ENCODE assay signal across 1 cellular context in the genomic region with DNA sequence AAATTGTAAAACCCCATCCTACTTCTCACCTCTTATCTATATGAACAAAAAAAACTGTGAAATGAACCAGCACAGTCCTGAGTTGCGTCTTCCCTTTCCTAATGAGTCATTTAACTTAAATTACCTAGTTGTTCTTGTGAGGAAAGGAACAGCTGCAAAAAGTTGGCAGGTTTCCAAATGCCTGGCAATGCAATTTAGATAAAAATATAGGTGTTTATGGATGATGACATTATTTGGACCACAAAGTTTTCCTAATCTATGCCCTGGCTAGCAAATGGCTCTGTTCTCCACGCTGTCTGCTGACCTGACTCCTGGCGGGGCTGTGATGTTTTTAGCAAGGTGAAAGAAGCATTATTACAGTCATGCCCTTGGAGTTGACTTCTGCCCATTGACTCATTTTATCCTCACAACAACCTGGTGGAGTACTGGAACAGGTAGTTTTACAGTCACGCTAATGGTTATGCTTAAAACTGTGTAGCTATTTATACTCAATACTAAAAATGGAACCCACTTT.
TF ChIP-seq lines count a peak whose summit lies in the region.

No MANE protein-coding gene starts in this region.

TF ChIP-seq in GM23338, 12 proteins besides CTCF, POLR2A, EP300 and RAD21:
- TF ChIP-seq, protein P1, sequence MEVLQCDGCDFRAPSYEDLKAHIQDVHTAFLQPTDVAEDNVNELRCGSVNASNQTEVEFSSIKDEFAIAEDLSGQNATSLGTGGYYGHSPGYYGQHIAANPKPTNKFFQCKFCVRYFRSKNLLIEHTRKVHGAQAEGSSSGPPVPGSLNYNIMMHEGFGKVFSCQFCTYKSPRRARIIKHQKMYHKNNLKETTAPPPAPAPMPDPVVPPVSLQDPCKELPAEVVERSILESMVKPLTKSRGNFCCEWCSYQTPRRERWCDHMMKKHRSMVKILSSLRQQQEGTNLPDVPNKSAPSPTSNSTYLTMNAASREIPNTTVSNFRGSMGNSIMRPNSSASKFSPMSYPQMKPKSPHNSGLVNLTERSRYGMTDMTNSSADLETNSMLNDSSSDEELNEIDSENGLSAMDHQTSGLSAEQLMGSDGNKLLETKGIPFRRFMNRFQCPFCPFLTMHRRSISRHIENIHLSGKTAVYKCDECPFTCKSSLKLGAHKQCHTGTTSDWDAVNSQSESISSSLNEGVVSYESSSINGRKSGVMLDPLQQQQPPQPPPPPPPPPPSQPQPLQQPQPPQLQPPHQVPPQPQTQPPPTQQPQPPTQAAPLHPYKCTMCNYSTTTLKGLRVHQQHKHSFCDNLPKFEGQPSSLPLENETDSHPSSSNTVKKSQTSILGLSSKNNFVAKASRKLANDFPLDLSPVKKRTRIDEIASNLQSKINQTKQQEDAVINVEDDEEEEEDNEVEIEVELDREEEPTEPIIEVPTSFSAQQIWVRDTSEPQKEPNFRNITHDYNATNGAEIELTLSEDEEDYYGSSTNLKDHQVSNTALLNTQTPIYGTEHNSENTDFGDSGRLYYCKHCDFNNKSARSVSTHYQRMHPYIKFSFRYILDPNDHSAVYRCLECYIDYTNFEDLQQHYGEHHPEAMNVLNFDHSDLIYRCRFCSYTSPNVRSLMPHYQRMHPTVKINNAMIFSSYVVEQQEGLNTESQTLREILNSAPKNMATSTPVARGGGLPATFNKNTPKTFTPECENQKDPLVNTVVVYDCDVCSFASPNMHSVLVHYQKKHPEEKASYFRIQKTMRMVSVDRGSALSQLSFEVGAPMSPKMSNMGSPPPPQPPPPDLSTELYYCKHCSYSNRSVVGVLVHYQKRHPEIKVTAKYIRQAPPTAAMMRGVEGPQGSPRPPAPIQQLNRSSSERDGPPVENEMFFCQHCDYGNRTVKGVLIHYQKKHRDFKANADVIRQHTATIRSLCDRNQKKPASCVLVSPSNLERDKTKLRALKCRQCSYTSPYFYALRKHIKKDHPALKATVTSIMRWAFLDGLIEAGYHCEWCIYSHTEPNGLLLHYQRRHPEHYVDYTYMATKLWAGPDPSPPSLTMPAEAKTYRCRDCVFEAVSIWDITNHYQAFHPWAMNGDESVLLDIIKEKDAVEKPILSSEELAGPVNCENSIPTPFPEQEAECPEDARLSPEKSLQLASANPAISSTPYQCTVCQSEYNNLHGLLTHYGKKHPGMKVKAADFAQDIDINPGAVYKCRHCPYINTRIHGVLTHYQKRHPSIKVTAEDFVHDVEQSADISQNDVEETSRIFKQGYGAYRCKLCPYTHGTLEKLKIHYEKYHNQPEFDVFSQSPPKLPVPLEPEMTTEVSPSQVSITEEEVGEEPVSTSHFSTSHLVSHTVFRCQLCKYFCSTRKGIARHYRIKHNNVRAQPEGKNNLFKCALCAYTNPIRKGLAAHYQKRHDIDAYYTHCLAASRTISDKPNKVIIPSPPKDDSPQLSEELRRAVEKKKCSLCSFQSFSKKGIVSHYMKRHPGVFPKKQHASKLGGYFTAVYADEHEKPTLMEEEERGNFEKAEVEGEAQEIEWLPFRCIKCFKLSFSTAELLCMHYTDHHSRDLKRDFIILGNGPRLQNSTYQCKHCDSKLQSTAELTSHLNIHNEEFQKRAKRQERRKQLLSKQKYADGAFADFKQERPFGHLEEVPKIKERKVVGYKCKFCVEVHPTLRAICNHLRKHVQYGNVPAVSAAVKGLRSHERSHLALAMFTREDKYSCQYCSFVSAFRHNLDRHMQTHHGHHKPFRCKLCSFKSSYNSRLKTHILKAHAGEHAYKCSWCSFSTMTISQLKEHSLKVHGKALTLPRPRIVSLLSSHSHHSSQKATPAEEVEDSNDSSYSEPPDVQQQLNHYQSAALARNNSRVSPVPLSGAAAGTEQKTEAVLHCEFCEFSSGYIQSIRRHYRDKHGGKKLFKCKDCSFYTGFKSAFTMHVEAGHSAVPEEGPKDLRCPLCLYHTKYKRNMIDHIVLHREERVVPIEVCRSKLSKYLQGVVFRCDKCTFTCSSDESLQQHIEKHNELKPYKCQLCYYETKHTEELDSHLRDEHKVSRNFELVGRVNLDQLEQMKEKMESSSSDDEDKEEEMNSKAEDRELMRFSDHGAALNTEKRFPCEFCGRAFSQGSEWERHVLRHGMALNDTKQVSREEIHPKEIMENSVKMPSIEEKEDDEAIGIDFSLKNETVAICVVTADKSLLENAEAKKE (CRISPR knock-in tag; IDR thresholded peaks at IDR 0.05): no peak
- TF ChIP-seq, protein P2, sequence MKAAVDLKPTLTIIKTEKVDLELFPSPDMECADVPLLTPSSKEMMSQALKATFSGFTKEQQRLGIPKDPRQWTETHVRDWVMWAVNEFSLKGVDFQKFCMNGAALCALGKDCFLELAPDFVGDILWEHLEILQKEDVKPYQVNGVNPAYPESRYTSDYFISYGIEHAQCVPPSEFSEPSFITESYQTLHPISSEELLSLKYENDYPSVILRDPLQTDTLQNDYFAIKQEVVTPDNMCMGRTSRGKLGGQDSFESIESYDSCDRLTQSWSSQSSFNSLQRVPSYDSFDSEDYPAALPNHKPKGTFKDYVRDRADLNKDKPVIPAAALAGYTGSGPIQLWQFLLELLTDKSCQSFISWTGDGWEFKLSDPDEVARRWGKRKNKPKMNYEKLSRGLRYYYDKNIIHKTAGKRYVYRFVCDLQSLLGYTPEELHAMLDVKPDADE (IDR thresholded peaks at IDR 0.05): no peak
- no peak for TF ChIP-seq ZNF331 (CRISPR knock-in tag; IDR thresholded peaks at IDR 0.05; ENCODE audit: low read depth)
- TF ChIP-seq POLR2AphosphoS5 (IDR thresholded peaks at IDR 0.05; ENCODE audit: low read depth): no peak
- TF ChIP-seq STAT1 (IDR thresholded peaks at IDR 0.05; ENCODE audit: unreplicated experiment): no peak
- no peak for TF ChIP-seq EZH2phosphoT487 (IDR thresholded peaks at IDR 0.05; ENCODE audit: unreplicated experiment)
- no peak for TF ChIP-seq JUNB (IDR thresholded peaks at IDR 0.05; ENCODE audit: unreplicated experiment)
- no peak for TF ChIP-seq NANOG (IDR thresholded peaks at IDR 0.05; ENCODE audit: borderline replicate concordance)
- no peak for TF ChIP-seq EZH2 (IDR thresholded peaks at IDR 0.05; ENCODE audit: low read depth, unreplicated experiment)
- TF ChIP-seq, protein P3, sequence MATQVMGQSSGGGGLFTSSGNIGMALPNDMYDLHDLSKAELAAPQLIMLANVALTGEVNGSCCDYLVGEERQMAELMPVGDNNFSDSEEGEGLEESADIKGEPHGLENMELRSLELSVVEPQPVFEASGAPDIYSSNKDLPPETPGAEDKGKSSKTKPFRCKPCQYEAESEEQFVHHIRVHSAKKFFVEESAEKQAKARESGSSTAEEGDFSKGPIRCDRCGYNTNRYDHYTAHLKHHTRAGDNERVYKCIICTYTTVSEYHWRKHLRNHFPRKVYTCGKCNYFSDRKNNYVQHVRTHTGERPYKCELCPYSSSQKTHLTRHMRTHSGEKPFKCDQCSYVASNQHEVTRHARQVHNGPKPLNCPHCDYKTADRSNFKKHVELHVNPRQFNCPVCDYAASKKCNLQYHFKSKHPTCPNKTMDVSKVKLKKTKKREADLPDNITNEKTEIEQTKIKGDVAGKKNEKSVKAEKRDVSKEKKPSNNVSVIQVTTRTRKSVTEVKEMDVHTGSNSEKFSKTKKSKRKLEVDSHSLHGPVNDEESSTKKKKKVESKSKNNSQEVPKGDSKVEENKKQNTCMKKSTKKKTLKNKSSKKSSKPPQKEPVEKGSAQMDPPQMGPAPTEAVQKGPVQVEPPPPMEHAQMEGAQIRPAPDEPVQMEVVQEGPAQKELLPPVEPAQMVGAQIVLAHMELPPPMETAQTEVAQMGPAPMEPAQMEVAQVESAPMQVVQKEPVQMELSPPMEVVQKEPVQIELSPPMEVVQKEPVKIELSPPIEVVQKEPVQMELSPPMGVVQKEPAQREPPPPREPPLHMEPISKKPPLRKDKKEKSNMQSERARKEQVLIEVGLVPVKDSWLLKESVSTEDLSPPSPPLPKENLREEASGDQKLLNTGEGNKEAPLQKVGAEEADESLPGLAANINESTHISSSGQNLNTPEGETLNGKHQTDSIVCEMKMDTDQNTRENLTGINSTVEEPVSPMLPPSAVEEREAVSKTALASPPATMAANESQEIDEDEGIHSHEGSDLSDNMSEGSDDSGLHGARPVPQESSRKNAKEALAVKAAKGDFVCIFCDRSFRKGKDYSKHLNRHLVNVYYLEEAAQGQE (IDR thresholded peaks at IDR 0.05; ENCODE audit: unreplicated experiment): no peak
- TF ChIP-seq ZNF114 (CRISPR knock-in tag; IDR thresholded peaks at IDR 0.05): no peak
- TF ChIP-seq CREB1 (CRISPR knock-in tag; IDR thresholded peaks at IDR 0.05; ENCODE audit: low read depth): no peak
TF ChIP-seq in GM23338: peak in this region for 0.
